ENCODE assay signal across 13 cellular contexts in genomic region chr11:10397226-10397987, GRCh38. TPM values are rescaled to one million over a fixed set of nuclear protein-coding genes. Genes with fewer than 3 reads are reported as not detected.
A peak's percentile ranks its signal among the peaks of the same experiment; 100 is the strongest.
DNase-seq lines count a peak whose midpoint lies in the region; ATAC-seq and TF ChIP-seq lines count a peak whose summit lies in the region.
"Had no signal": no experiment of that assay in that cellular context is flagged by ENCODE, and none has a peak within 500 bp of the region (broad histone marks: within the 10 kb centered on the region; RNA-seq: fewer than 3 reads in every experiment).

No MANE protein-coding gene starts in this region.

- peaks cover 1% of the 10 kb centered on the region for H3K79me2 ChIP-seq in trophoblast cell (ENCODE audit: control insufficient read depth, insufficient read depth, low read length, poor library complexity)

- H3K18ac ChIP-seq in IMR-90 (ENCODE audit: low read depth, low read length) (peak overlapping the region; percentile 40; the same call in 1 of the 2 replicates), trophoblast cell (ENCODE audit: low read length) (no peak overlapping the region)

- H3K14ac ChIP-seq in IMR-90 (replicated peaks; ENCODE audit: low read depth, low read length) (no peak overlapping the region; the same call in 1 of the 2 replicates), trophoblast cell (ENCODE audit: low read length) (no peak overlapping the region)

- H4K5ac ChIP-seq in IMR-90 (ENCODE audit: low read depth, low read length) = no peak overlapping the region

- peak overlapping the region in 3 of 7 donors; percentile 13 to 80 (median 65) for H3K27ac Mint-ChIP-seq in CD14-positive monocyte

- no peak overlapping the region for H2BK12ac ChIP-seq in trophoblast cell (ENCODE audit: low read length)

- H4K8ac ChIP-seq in IMR-90 (ENCODE audit: low read depth in 2 of 2, low read length in 2 of 2) (no peak overlapping the region), trophoblast cell (ENCODE audit: low read depth, low read length) (no peak overlapping the region)

- H2BK20ac ChIP-seq in IMR-90 (ENCODE audit: low read depth, low read length) = no peak overlapping the region

- peaks cover 55% of the 10 kb centered on the region for H3K4me1 Mint-ChIP-seq in CD14-positive monocyte

- H3K36me3 ChIP-seq in IMR-90 (ENCODE audit: control insufficient read depth, insufficient read depth, low read length) (no peaks in the 10 kb centered on the region), RWPE2 (ENCODE audit: low read depth) (no peaks in the 10 kb centered on the region), trophoblast cell (ENCODE audit: control insufficient read depth in 1 of 2, insufficient read depth in 2 of 2, low read length in 2 of 2) (no peaks in the 10 kb centered on the region), lower lobe of right lung (no peaks in the 10 kb centered on the region)
- H3K36me3 ChIP-seq: BLaER1 treated with 17β-estradiol and CSF1 and Interleukin-3, amounts not matched to agents 10 nM and 100 nM had no signal

- 0 out of 2 replicates have a peak overlapping the region, but pooled peaks have one; percentile 18 for H3K23ac ChIP-seq in IMR-90 (ENCODE audit: low read depth, low read length)
- no peak overlapping the region for H3K23ac ChIP-seq in trophoblast cell (ENCODE audit: low read length)

- H2AK5ac ChIP-seq in IMR-90 (ENCODE audit: low read depth, low read length) = peak overlapping the region; percentile 70
- no peak overlapping the region for H2AK5ac ChIP-seq in trophoblast cell (ENCODE audit: low read length)

- peak overlapping the region; percentile 72; the same call in 2 of the 3 replicates for H2BK15ac ChIP-seq in IMR-90 (ENCODE audit: low read depth, low read length)

- peaks cover 0 to 7% (median 3%) of the 10 kb centered on the region in 7 donors for H3K9me3 Mint-ChIP-seq in CD14-positive monocyte

- H3K9me3 ChIP-seq in IMR-90 (ENCODE audit: control insufficient read depth, insufficient read depth, low read length) (no peaks in the 10 kb centered on the region), RWPE2 (ENCODE audit: severe bottlenecking) (no peaks in the 10 kb centered on the region), trophoblast cell (ENCODE audit: insufficient read depth, low read depth, low read length) (peaks cover 2% of the 10 kb centered on the region), lower lobe of right lung (no peaks in the 10 kb centered on the region)
- H3K9me3 ChIP-seq: BLaER1 treated with 17β-estradiol and CSF1 and Interleukin-3, amounts not matched to agents 10 nM and 100 nM had no signal

- H3K27ac ChIP-seq in IMR-90 (ENCODE audit: insufficient read depth, low read length) (no peak overlapping the region), RWPE2 (ENCODE audit: poor library complexity, severe bottlenecking) (no peak overlapping the region), trophoblast cell (ENCODE audit: low read depth, low read length) (no peak overlapping the region), lower lobe of right lung (no peak overlapping the region)

- peaks cover 36% of the 10 kb centered on the region for H3K9me1 ChIP-seq in IMR-90 (ENCODE audit: insufficient read depth, low read length)

- H3K27me3 ChIP-seq in IMR-90 (ENCODE audit: control insufficient read depth, insufficient read depth, low read length) (no peaks in the 10 kb centered on the region), RWPE2 (ENCODE audit: insufficient read depth, poor library complexity, severe bottlenecking) (no peaks in the 10 kb centered on the region), trophoblast cell (ENCODE audit: insufficient read depth, low read length) (no peaks in the 10 kb centered on the region), lower lobe of right lung (ENCODE audit: low read depth) (no peaks in the 10 kb centered on the region)
- H3K27me3 ChIP-seq: BLaER1 treated with 17β-estradiol and CSF1 and Interleukin-3, amounts not matched to agents 10 nM and 100 nM had no signal

- H2AK9ac ChIP-seq in IMR-90 (replicated peaks; ENCODE audit: low read depth, low read length, poor library complexity) = no peak overlapping the region

- in situ Hi-C loops in IMR-90 (cut with MboI; ENCODE audit: low sequenced_read_pairs) = no loop called here

- no peak overlapping the region for H3K9ac ChIP-seq in IMR-90 (ENCODE audit: low read depth, low read length)
- no peak overlapping the region for H3K9ac ChIP-seq in trophoblast cell (ENCODE audit: low read length)
- H3K9ac ChIP-seq: BLaER1 treated with 17β-estradiol and CSF1 and Interleukin-3, amounts not matched to agents 10 nM and 100 nM had no signal

- BruUV-seq in IMR-90 (replicated peaks; lab: Mats Ljungman, UMichigan) = no TSS peak

- H4K12ac ChIP-seq in trophoblast cell (ENCODE audit: low read depth, low read length) = no peak overlapping the region

- no peak overlapping the region for H3K4me3 Mint-ChIP-seq in CD14-positive monocyte

- no peaks in the 10 kb centered on the region for H4K20me1 ChIP-seq in IMR-90 (ENCODE audit: insufficient read depth, low read length)
- H4K20me1 ChIP-seq: BLaER1 treated with 17β-estradiol and CSF1 and Interleukin-3, amounts not matched to agents 10 nM and 100 nM had no signal

- intact Hi-C loops in IMR-90 (cut with micrococcal nuclease) = no loop called here
- intact Hi-C loops in lower lobe of right lung (cut with DNase I) = no loop called here
- intact Hi-C loops in CD14-positive monocyte (cut with micrococcal nuclease) = no loop called here

- H2AFZ ChIP-seq in IMR-90 (replicated peaks; ENCODE audit: low read length, poor library complexity) (no peak overlapping the region), trophoblast cell (ENCODE audit: insufficient read depth, low read length, poor library complexity) (no peak overlapping the region)

- H3K36me3 Mint-ChIP-seq in CD14-positive monocyte = peaks cover 0 to 7% of the 10 kb centered on the region in 2 donors

- no peak for ATAC-seq in IMR-90 (ENCODE audit: low read depth)
- ATAC-seq in RWPE2 (ENCODE audit: low read depth) = peak; percentile 36; the same call in 1 of the 3 replicates
- ATAC-seq in lower lobe of right lung = no peak

- H3K4me2 ChIP-seq in IMR-90 (ENCODE audit: low read depth, low read length) (no peak overlapping the region), trophoblast cell (ENCODE audit: low read length) (no peak overlapping the region)

- DNase-seq in IMR-90 = peak; percentile 41
- no peak for DNase-seq in RWPE2 (ENCODE audit: low spot score)
- DNase-seq in ecto neural progenitor cell (ENCODE audit: low spot score) = peak; percentile 15
- peak; percentile 40 to 64 for DNase-seq in trophoblast cell
- no peak for DNase-seq in lower lobe of right lung
- no peak for DNase-seq in CD14-positive monocyte (ENCODE audit: low spot score)
- no peak for DNase-seq in cortex of kidney (lab: John Stamatoyannopoulos, UW)
- DNase-seq: NCI-H1092, NCI-H2107, NCI-H226, NCI-H69, SHP77 had no signal

- no peak for TF ChIP-seq POLR2A in IMR-90 (IDR thresholded peaks at IDR 0.05; ENCODE audit: low read depth, low read length)

- no peak for TF ChIP-seq RAD21 in IMR-90 (IDR thresholded peaks at IDR 0.05; ENCODE audit: low read length)

- no peak overlapping the region for H2BK5ac ChIP-seq in IMR-90 (ENCODE audit: low read depth, low read length, poor library complexity, severe bottlenecking)
- H2BK5ac ChIP-seq in trophoblast cell (ENCODE audit: low read depth, low read length, poor library complexity) = no peak overlapping the region

- H3K79me1 ChIP-seq in IMR-90 (ENCODE audit: low read depth in 1 of 2, low read length in 2 of 2) (no peaks in the 10 kb centered on the region; a peak in 1 of 4 replicates), trophoblast cell (ENCODE audit: low read length) (peaks cover 2% of the 10 kb centered on the region)

- H3K56ac ChIP-seq in IMR-90 (ENCODE audit: extremely low read depth, insufficient read depth, low read length) = no peak overlapping the region

- dilution Hi-C loops in IMR-90 (cut with HindIII; ENCODE audit: low sequenced_read_pairs, unreplicated experiment) = no loop called here

- CTCF ChIA-PET in IMR-90 (lab: Yijun Ruan, JAX) = interaction anchor here (1.0 kb wide), 1 partner anchor 9 kb away, joined by 4 read pairs; no protein-coding TSS in a partner anchor

- H3K4me3 ChIP-seq in IMR-90 (ENCODE audit: insufficient read depth, low read depth, low read length) = no peak overlapping the region
- H3K4me3 ChIP-seq in RWPE2 (ENCODE audit: severe bottlenecking) = no peak overlapping the region
- H3K4me3 ChIP-seq in trophoblast cell (ENCODE audit: low read depth, low read length) = no peak overlapping the region
- H3K4me3 ChIP-seq in lower lobe of right lung = no peak overlapping the region
- H3K4me3 ChIP-seq: BLaER1 treated with 17β-estradiol and CSF1 and Interleukin-3, amounts not matched to agents 10 nM and 100 nM had no signal

- H3K4me1 ChIP-seq in IMR-90 (ENCODE audit: control insufficient read depth, insufficient read depth, low read length) = peaks cover 35% of the 10 kb centered on the region
- H3K4me1 ChIP-seq in RWPE2 (ENCODE audit: insufficient read depth, poor library complexity, severe bottlenecking) = no peaks in the 10 kb centered on the region
- peaks cover 9 to 10% of the 10 kb centered on the region in 2 experiments for H3K4me1 ChIP-seq in trophoblast cell (ENCODE audit: control insufficient read depth in 1 of 2, insufficient read depth in 2 of 2, low read length in 2 of 2)
- H3K4me1 ChIP-seq in lower lobe of right lung = peaks cover 18% of the 10 kb centered on the region

- H4K91ac ChIP-seq in IMR-90 (ENCODE audit: insufficient read depth, low read depth, low read length) (0 out of 2 replicates have a peak overlapping the region, but pooled peaks have one; percentile 26), trophoblast cell (ENCODE audit: low read depth, low read length) (no peak overlapping the region)

- 100% methylated on average over 1 of the region's 7 CpGs; no CpG with 5 or more reads in 1 of the 2 experiments for WGBS in IMR-90 (ENCODE audit: extremely low coverage in 2 of 2, insufficient read length in 1 of 2), 2 experiments
- WGBS in trophoblast cell (ENCODE audit: extremely low coverage, insufficient coverage, insufficient read length) = no CpG with 5 or more reads among the region's 7 CpGs

- H3K27me3 Mint-ChIP-seq in CD14-positive monocyte (ENCODE audit: low read depth in 3 of 3) = peaks cover 5 to 16% (median 11%) of the 10 kb centered on the region in 3 donors

- H3K4ac ChIP-seq in IMR-90 (ENCODE audit: low read depth, low read length) (peak overlapping the region; percentile 58), trophoblast cell (ENCODE audit: low read depth, low read length) (no peak overlapping the region)

- POLR2A ChIA-PET in IMR-90 (lab: Charles Lee; ENCODE audit: unreplicated experiment) = no interaction called here

- TF ChIP-seq CTCF in IMR-90 (conservative IDR thresholded peaks at IDR 0.05; ENCODE audit: low read depth, low read length) (no peak), RWPE2 (IDR thresholded peaks at IDR 0.05; ENCODE audit: poor library complexity, severe bottlenecking) (no peak), lower lobe of right lung (IDR thresholded peaks at IDR 0.05) (no peak), CD14-positive monocyte (IDR thresholded peaks at IDR 0.05) (no peak)

- peak overlapping the region; percentile 61; the same call in 1 of the 2 replicates for H2BK120ac ChIP-seq in IMR-90 (ENCODE audit: low read depth, low read length)
- H2BK120ac ChIP-seq in trophoblast cell (ENCODE audit: insufficient read depth, low read length, poor library complexity) = no peak overlapping the region

RNA-seq across cellular contexts. Expression of gene AMPD3, which starts 57.7 kb away (rescaled TPM):
- total RNA-seq in IMR-90 (2012; rRNA removed) (8.1 and 8.6 TPM in 2 replicates), lower lobe of right lung (9.8 TPM)
- polyA plus RNA-seq in IMR-90 (2012; rRNA removed) (10.8 and 12.1 TPM in 2 replicates), CD14-positive monocyte (10 to 100 TPM; 10.5 to 14.3 TPM)
- 7.4 and 13.3 TPM in 2 replicates for polyA plus RNA-seq in IMR-90 (2012; cell fraction: cytosol; rRNA removed)
- polyA plus RNA-seq in IMR-90 (2012; cell fraction: nucleus; rRNA removed; ENCODE audit: low replicate concordance) = 19.2 and 26.6 TPM in 2 replicates
- polyA plus RNA-seq in trophoblast cell (2013) = 2.4 and 2.7 TPM in 2 replicates

Comparison
In these comparisons a context has a peak if more than half of its experiments do, and no peak if none do; other contexts are left out.
1. DNase-seq: peak in IMR-90 (single experiment), ecto neural progenitor cell (single experiment) and trophoblast cell (2 of 2); none in RWPE2 (single experiment), lower lobe of right lung (single experiment), CD14-positive monocyte (single experiment) and cortex of kidney (single experiment).